In the genomic region with DNA sequence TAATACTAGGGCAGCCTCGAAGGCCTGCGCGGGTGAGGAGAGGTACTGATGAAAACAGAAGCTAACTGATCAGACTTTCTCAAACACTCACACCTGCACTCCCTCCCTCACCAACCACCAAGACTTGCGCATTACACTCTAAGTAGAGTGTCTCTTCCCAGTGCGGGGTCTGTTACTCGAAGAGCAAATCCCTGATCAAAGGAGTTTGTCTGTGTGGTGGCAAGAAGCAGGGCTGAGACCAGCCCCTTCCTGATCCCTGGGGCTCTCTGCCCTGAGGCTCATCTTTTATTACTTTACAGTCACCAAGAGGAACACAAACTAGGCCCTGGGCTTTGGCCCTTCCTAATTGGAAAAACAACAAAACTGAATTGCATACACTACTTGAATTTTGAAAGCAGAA, we compare ENCODE assay signal across 15 cellular contexts. TPM values are rescaled to one million over a fixed set of nuclear protein-coding genes. Genes with fewer than 3 reads are reported as not detected.
DNase-seq lines count a peak whose midpoint lies in the region; ATAC-seq and TF ChIP-seq lines count a peak whose summit lies in the region.
"Had no signal": no experiment of that assay in that cellular context is flagged by ENCODE, and none has a peak within 500 bp of the region (broad histone marks: within the 10 kb centered on the region; RNA-seq: fewer than 3 reads in every experiment).

No MANE protein-coding gene starts in this region.

- H3K79me1 ChIP-seq in trophoblast cell (ENCODE audit: low read length): peaks cover 20% of the 10 kb centered on the region

- no peaks in the 10 kb centered on the region for H3K4me1 ChIP-seq in GM23338 (ENCODE audit: insufficient read depth)
- peaks cover 16 to 17% of the 10 kb centered on the region in 2 experiments for H3K4me1 ChIP-seq in trophoblast cell (ENCODE audit: control insufficient read depth in 1 of 2, insufficient read depth in 2 of 2, low read length in 2 of 2)

- peak overlapping the region; percentile 2 for H3K4ac ChIP-seq in trophoblast cell (ENCODE audit: low read depth, low read length)

- peak overlapping the region; percentile 10 for H3K14ac ChIP-seq in trophoblast cell (ENCODE audit: low read length)

- H3K4me2 ChIP-seq in GM23338: no peak overlapping the region
- H3K4me2 ChIP-seq in trophoblast cell (ENCODE audit: low read length): no peak overlapping the region

- H2BK5ac ChIP-seq in trophoblast cell (ENCODE audit: low read depth, low read length, poor library complexity): peak overlapping the region; percentile 97

- H2BK120ac ChIP-seq in trophoblast cell (ENCODE audit: insufficient read depth, low read length, poor library complexity): peak overlapping the region; percentile 89

- no peak overlapping the region for H3K4me3 Mint-ChIP-seq in GM23338
- no peak overlapping the region for H3K4me3 Mint-ChIP-seq in activated T-cell treated with anti-CD3 and anti-CD28 coated beads, Interleukin-2, amount 50 U/mL, for 24 hours
- H3K4me3 Mint-ChIP-seq: CD4-positive, alpha-beta memory T cell had no signal

- peaks cover 4% of the 10 kb centered on the region for H3K27me3 Mint-ChIP-seq in GM23338 (ENCODE audit: insufficient read depth, low read depth, poor library complexity)
- peaks cover 30% of the 10 kb centered on the region for H3K27me3 Mint-ChIP-seq in activated T-cell treated with anti-CD3 and anti-CD28 coated beads, Interleukin-2, amount 50 U/mL, for 24 hours

- H3K4me1 Mint-ChIP-seq in GM23338: peaks cover 5% of the 10 kb centered on the region; the same call in 2 of the 3 replicates
- H3K4me1 Mint-ChIP-seq in activated T-cell treated with anti-CD3 and anti-CD28 coated beads, Interleukin-2, amount 50 U/mL, for 24 hours (ENCODE audit: low read depth): peaks cover 6% of the 10 kb centered on the region
- H3K4me1 Mint-ChIP-seq: CD4-positive, alpha-beta memory T cell had no signal

- H3K4me3 ChIP-seq in GM23338: no peak overlapping the region
- no peak overlapping the region for H3K4me3 ChIP-seq in trophoblast cell (ENCODE audit: low read depth, low read length)

- H3K23ac ChIP-seq in trophoblast cell (ENCODE audit: low read length): no peak overlapping the region

- no CpG with 5 or more reads among the region's 6 CpGs for WGBS in trophoblast cell (ENCODE audit: extremely low coverage, insufficient coverage, insufficient read length)

- no peaks in the 10 kb centered on the region for H3K9me3 Mint-ChIP-seq in GM23338
- H3K9me3 Mint-ChIP-seq in activated T-cell treated with anti-CD3 and anti-CD28 coated beads, Interleukin-2, amount 50 U/mL, for 24 hours: no peaks in the 10 kb centered on the region

- DNase-seq in GM23338 (ENCODE audit: low spot score) (no peak), RPMI7951 (ENCODE audit: low read depth) (peak; percentile 11), islet precursor cell (peak; percentile 88), trophoblast cell (no peak), LoVo (ENCODE audit: low spot score) (no peak), NCI-H187 (lab: John Stamatoyannopoulos, UW) (no peak), DMS53 (lab: John Stamatoyannopoulos, UW) (no peak)
- no peak for DNase-seq in activated T-cell treated with anti-CD3 and anti-CD28 coated beads, Interleukin-2, amount 50 U/mL, for 24 hours
- DNase-seq: BE2C; CD4-positive, alpha-beta memory T cell; KBM-7; NCI-H1092; NCI-H1694 treated with DMSO at 0.1 percent for 48 hours; NCI-H510A; SIG-M5 had no signal

- peak overlapping the region; percentile 84 for H4K91ac ChIP-seq in trophoblast cell (ENCODE audit: low read depth, low read length)

- no peaks in the 10 kb centered on the region for H4K20me1 ChIP-seq in GM23338 (replicated peaks; ENCODE audit: insufficient read depth)

- no peak overlapping the region; the same call in 1 of the 2 replicates for H3K27ac Mint-ChIP-seq in GM23338
- H3K27ac Mint-ChIP-seq in activated T-cell treated with anti-CD3 and anti-CD28 coated beads, Interleukin-2, amount 50 U/mL, for 24 hours: no peak overlapping the region
- H3K27ac Mint-ChIP-seq: CD4-positive, alpha-beta memory T cell had no signal

- H3K79me2 ChIP-seq in GM23338 (replicated peaks; ENCODE audit: insufficient read depth): no peaks in the 10 kb centered on the region
- no peaks in the 10 kb centered on the region for H3K79me2 ChIP-seq in trophoblast cell (ENCODE audit: control insufficient read depth, insufficient read depth, low read length, poor library complexity)

- H3F3A ChIP-seq in GM23338 (replicated peaks; ENCODE audit: low read depth): no peaks in the 10 kb centered on the region

- peak overlapping the region; percentile 1 for H2AK5ac ChIP-seq in trophoblast cell (ENCODE audit: low read length)

- H4K8ac ChIP-seq in trophoblast cell (ENCODE audit: low read depth, low read length): peak overlapping the region; percentile 83

- peak; percentile 68 for ATAC-seq in GM23338

- H2AFZ ChIP-seq in GM23338 (peak overlapping the region; percentile 74), trophoblast cell (ENCODE audit: insufficient read depth, low read length, poor library complexity) (no peak overlapping the region)

- no peak for TF ChIP-seq CTCF in GM23338 (conservative IDR thresholded peaks at IDR 0.05; ENCODE audit: low read depth in 2 of 2)

- no peaks in the 10 kb centered on the region for H3K9me2 ChIP-seq in GM23338 (ENCODE audit: insufficient read depth)

- H3K36me3 ChIP-seq in GM23338 (ENCODE audit: insufficient read depth): no peaks in the 10 kb centered on the region
- H3K36me3 ChIP-seq in trophoblast cell (ENCODE audit: control insufficient read depth in 1 of 2, insufficient read depth in 2 of 2, low read length in 2 of 2): no peaks in the 10 kb centered on the region
- H3K36me3 ChIP-seq: BE2C had no signal

- no peak overlapping the region for H3K27ac ChIP-seq in GM23338 (ENCODE audit: low read depth)
- peak overlapping the region; percentile 70 for H3K27ac ChIP-seq in trophoblast cell (ENCODE audit: low read depth, low read length)

- peak overlapping the region; percentile 93 for H3K18ac ChIP-seq in trophoblast cell (ENCODE audit: low read length)

- no peaks in the 10 kb centered on the region for H3K9me3 ChIP-seq in trophoblast cell (ENCODE audit: insufficient read depth, low read depth, low read length)

- H4K12ac ChIP-seq in trophoblast cell (ENCODE audit: low read depth, low read length): no peak overlapping the region

- H2BK12ac ChIP-seq in trophoblast cell (ENCODE audit: low read length): peak overlapping the region; percentile 98

- H3K27me3 ChIP-seq in GM23338 (ENCODE audit: insufficient read depth) (no peaks in the 10 kb centered on the region), trophoblast cell (ENCODE audit: insufficient read depth, low read length) (no peaks in the 10 kb centered on the region)
- H3K27me3 ChIP-seq: BE2C had no signal

- no peaks in the 10 kb centered on the region for H3K36me3 Mint-ChIP-seq in GM23338 (ENCODE audit: low read depth)
- H3K36me3 Mint-ChIP-seq in activated T-cell treated with anti-CD3 and anti-CD28 coated beads, Interleukin-2, amount 50 U/mL, for 24 hours (ENCODE audit: low read depth): no peaks in the 10 kb centered on the region
- H3K36me3 Mint-ChIP-seq: CD4-positive, alpha-beta memory T cell had no signal

- H3K9ac ChIP-seq in trophoblast cell (ENCODE audit: low read length): no peak overlapping the region

TF ChIP-seq in GM23338, 12 proteins besides CTCF, POLR2A, EP300 and RAD21 (continues in another document):
- TF ChIP-seq ZNF331 (CRISPR knock-in tag; IDR thresholded peaks at IDR 0.05; ENCODE audit: low read depth) (no peak), CREB1 (CRISPR knock-in tag; IDR thresholded peaks at IDR 0.05; ENCODE audit: low read depth) (no peak), STAT1 (IDR thresholded peaks at IDR 0.05; ENCODE audit: unreplicated experiment) (no peak), NANOG (IDR thresholded peaks at IDR 0.05; ENCODE audit: borderline replicate concordance) (no peak), EZH2 (IDR thresholded peaks at IDR 0.05; ENCODE audit: low read depth, unreplicated experiment) (no peak), ZNF114 (CRISPR knock-in tag; IDR thresholded peaks at IDR 0.05) (no peak)
- TF ChIP-seq, protein P1, sequence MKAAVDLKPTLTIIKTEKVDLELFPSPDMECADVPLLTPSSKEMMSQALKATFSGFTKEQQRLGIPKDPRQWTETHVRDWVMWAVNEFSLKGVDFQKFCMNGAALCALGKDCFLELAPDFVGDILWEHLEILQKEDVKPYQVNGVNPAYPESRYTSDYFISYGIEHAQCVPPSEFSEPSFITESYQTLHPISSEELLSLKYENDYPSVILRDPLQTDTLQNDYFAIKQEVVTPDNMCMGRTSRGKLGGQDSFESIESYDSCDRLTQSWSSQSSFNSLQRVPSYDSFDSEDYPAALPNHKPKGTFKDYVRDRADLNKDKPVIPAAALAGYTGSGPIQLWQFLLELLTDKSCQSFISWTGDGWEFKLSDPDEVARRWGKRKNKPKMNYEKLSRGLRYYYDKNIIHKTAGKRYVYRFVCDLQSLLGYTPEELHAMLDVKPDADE (IDR thresholded peaks at IDR 0.05): no peak

RNA-seq across cellular contexts. Expression of a gene that starts 19.5 kb away (rescaled TPM):
- 29.9 and 31.7 TPM in 2 replicates for total RNA-seq in GM23338 (2014; rRNA removed; shearing (Covaris generic))
- 26.7 and 31.5 TPM in 2 replicates for polyA plus RNA-seq in GM23338 (2016; fragmentation: Nextera tagmentation; extraction: Ambion mirVana)
- total RNA-seq in RPMI7951 (2014; rRNA removed; shearing (Covaris generic)): 36.3 and 39.4 TPM in 2 replicates
- 21.3 and 22.6 TPM in 2 replicates for polyA plus RNA-seq in trophoblast cell (2013)

Comparison
In these comparisons a context has a peak if more than half of its experiments do, and no peak if none do; other contexts are left out.
1. DNase-seq: peak in RPMI7951 (single experiment) and islet precursor cell (single experiment); none in GM23338 (single experiment), trophoblast cell (0 of 2), LoVo (single experiment), NCI-H187 (0 of 2), DMS53 (single experiment) and activated T-cell treated with anti-CD3 and anti-CD28 coated beads, Interleukin-2, amount 50 U/mL, for 24 hours (single experiment).